ENCODE assay signal across 38 cellular contexts in the genomic region with DNA sequence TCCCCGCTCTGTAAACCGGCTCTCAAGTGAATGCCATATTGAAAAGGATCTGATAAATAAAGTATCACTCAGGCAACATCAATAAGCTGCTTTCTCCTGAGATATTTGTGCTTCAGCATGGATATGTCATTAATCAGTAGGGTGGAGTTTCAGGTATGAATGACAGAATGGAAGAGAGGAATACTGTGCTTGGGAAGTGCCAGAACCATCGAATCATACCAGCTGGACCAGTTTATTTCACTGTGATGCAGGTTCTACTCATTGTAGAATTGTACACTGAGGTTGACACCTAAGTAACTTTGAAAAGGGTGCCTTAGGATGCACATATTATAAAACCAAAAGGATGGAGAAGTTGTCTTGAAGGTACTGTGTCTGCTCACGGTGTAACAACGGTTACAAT.
"Had no signal": no experiment of that assay in that cellular context is flagged by ENCODE, and none has a peak within 500 bp of the region (broad histone marks: within the 10 kb centered on the region; RNA-seq: fewer than 3 reads in every experiment).

No MANE protein-coding gene starts in this region.

- DNase-seq: activated B cell treated with CpG ODN at 0.5 μM for 24 hours; activated CD4-positive, alpha-beta memory T cell treated with anti-CD3 and anti-CD28 coated beads for 36 hours; activated CD4-positive, alpha-beta T cell treated with anti-CD3 and anti-CD28 coated beads for 4 hours; activated CD4-positive, alpha-beta T cell treated with anti-CD3 and anti-CD28 coated beads, Interleukin-2, amount 10 ng/mL, durations not matched to agents 24 days and 14 days; activated CD4-positive, alpha-beta T cell treated with anti-CD3 and anti-CD28 coated beads, Interleukin-2, amount 50 U/mL, for 1 hour; activated CD4-positive, alpha-beta T cell treated with anti-CD3 and anti-CD28 coated beads, Interleukin-2, amount 50 U/mL, for 4 hours; activated CD4-positive, CD25-positive, alpha-beta regulatory T cell treated with anti-CD3 and anti-CD28 coated beads, Interleukin-2, amount 50 U/mL, for 72 hours; activated CD8-positive, alpha-beta memory T cell treated with anti-CD3 and anti-CD28 coated beads, Interleukin-2, amount 50 U/mL, for 4 hours; activated CD8-positive, alpha-beta T cell treated with anti-CD3 and anti-CD28 coated beads for 36 hours; activated effector memory CD4-positive, alpha-beta T cell treated with anti-CD3 and anti-CD28 coated beads, Interleukin-2, amount 50 U/mL, for 16 hours; activated gamma-delta T cell treated with Interleukin-2 at 50 U/mL for 16 hours; activated naive CD4-positive, alpha-beta T cell; activated naive CD4-positive, alpha-beta T cell treated with anti-CD3 and anti-CD28 coated beads for 36 hours; activated naive CD4-positive, alpha-beta T cell treated with anti-CD3 and anti-CD28 coated beads, Interleukin-2, amount 50 U/mL, for 16 hours; activated naive CD8-positive, alpha-beta T cell treated with anti-CD3 and anti-CD28 coated beads for 36 hours; activated T-cell treated with anti-CD3 and anti-CD28 coated beads for 4 hours; activated T-cell treated with anti-CD3 and anti-CD28 coated beads, Interleukin-2, amount 50 U/mL, for 1 hour; activated T-cell treated with anti-CD3 and anti-CD28 coated beads, Interleukin-2, amount 50 U/mL, for 4 hours; activated T-cell treated with anti-CD3 and anti-CD28 coated beads, Interleukin-2, amount 50 U/mL, for 72 hours; adrenal gland; amniotic stem cell; aorta; body of pancreas; brain microvascular endothelial cell; caudate nucleus; cerebellar nuclear complex; T-helper 1 cell; T-helper 2 cell; T-helper 9 cell had no signal

- H3K27ac Mint-ChIP-seq: activated B cell treated with CpG ODN at 0.5 μM for 24 hours; activated CD4-positive, alpha-beta memory T cell treated with anti-CD3 and anti-CD28 coated beads for 36 hours; activated CD4-positive, alpha-beta T cell treated with anti-CD3 and anti-CD28 coated beads, Interleukin-2, amount 10 ng/mL, durations not matched to agents 24 days and 14 days; activated CD8-positive, alpha-beta T cell treated with anti-CD3 and anti-CD28 coated beads for 36 hours; activated naive CD4-positive, alpha-beta T cell treated with anti-CD3 and anti-CD28 coated beads for 36 hours; activated naive CD4-positive, alpha-beta T cell treated with anti-CD3 and anti-CD28 coated beads, Interleukin-2, amount 50 U/mL, for 72 hours; activated naive CD8-positive, alpha-beta T cell treated with anti-CD3 and anti-CD28 coated beads for 36 hours; activated T-cell treated with anti-CD3 and anti-CD28 coated beads, Interleukin-2, amount 50 U/mL, for 72 hours; activated T-helper 1 cell treated with anti-CD3 and anti-CD28 coated beads, Interleukin-12 subunit alpha, Interleukin-12 subunit beta, Interleukin-2, Interleukin-4 antibody, amounts not matched to agents 30 ng/mL and 10 ng/mL and 1 ng/mL, durations not matched to agents 14 hours and 24 hours and 36 hours; activated T-helper 17 cell treated with anti-CD3 and anti-CD28 coated beads, Interleukin-2, amount 50 U/mL, for 72 hours; T-helper 1 cell treated with Interleukin-12 subunit alpha and Interleukin-12 subunit beta and Interleukin-4 antibody, amounts not matched to agents 30 μg/mL and 1 μg/mL, for 36 hours; T-helper 2 cell treated with Interferon-gamma antibody and Interleukin-4, amounts not matched to agents 5 μg/mL and 100 μg/mL, for 36 hours had no signal

- H3K27me3 Mint-ChIP-seq: activated B cell treated with CpG ODN at 0.5 μM for 24 hours; activated CD8-positive, alpha-beta T cell treated with anti-CD3 and anti-CD28 coated beads for 36 hours; activated naive CD8-positive, alpha-beta T cell treated with anti-CD3 and anti-CD28 coated beads for 36 hours; activated T-helper 17 cell treated with anti-CD3 and anti-CD28 coated beads, Interleukin-2, amount 50 U/mL, for 72 hours; central memory CD8-positive, alpha-beta T cell had no signal

- H3K27me3 ChIP-seq: adrenal gland, body of pancreas, brain microvascular endothelial cell, breast epithelium, cardiac muscle cell had no signal

- H3K9me3 ChIP-seq: adrenal gland, breast epithelium had no signal

- H3K4me3 ChIP-seq: adrenal gland, body of pancreas, breast epithelium, cardiac muscle cell had no signal

- H3K36me3 Mint-ChIP-seq: activated CD4-positive, alpha-beta memory T cell treated with anti-CD3 and anti-CD28 coated beads for 36 hours; activated naive CD8-positive, alpha-beta T cell treated with anti-CD3 and anti-CD28 coated beads for 36 hours had no signal

- H3K4me1 ChIP-seq: adrenal gland, body of pancreas, breast epithelium had no signal

- H3K36me3 ChIP-seq: adrenal gland, brain microvascular endothelial cell, breast epithelium, cardiac muscle cell had no signal

- H3K27ac ChIP-seq: adrenal gland, body of pancreas, brain microvascular endothelial cell, breast epithelium, cardiac muscle cell, VCaP had no signal

- ATAC-seq: activated CD8-positive, alpha-beta T cell treated with anti-CD3 and anti-CD28 coated beads for 36 hours; activated naive CD4-positive, alpha-beta T cell treated with anti-CD3 and anti-CD28 coated beads, Interleukin-2, amount 50 U/mL, for 72 hours; activated T-cell treated with anti-CD3 and anti-CD28 coated beads, Interleukin-2, amount 50 U/mL, for 4 hours; activated T-cell treated with anti-CD3 and anti-CD28 coated beads, Interleukin-2, amount 50 U/mL, for 72 hours; activated T-helper 17 cell treated with anti-CD3 and anti-CD28 coated beads, Interleukin-2, amount 50 U/mL, for 72 hours; body of pancreas had no signal

- H3K4me3 Mint-ChIP-seq: activated B cell treated with CpG ODN at 0.5 μM for 24 hours; activated CD4-positive, alpha-beta memory T cell treated with anti-CD3 and anti-CD28 coated beads for 36 hours; activated CD4-positive, alpha-beta T cell treated with anti-CD3 and anti-CD28 coated beads, Interleukin-2, amount 10 ng/mL, durations not matched to agents 24 days and 14 days; activated CD8-positive, alpha-beta T cell treated with anti-CD3 and anti-CD28 coated beads for 36 hours; activated naive CD4-positive, alpha-beta T cell treated with anti-CD3 and anti-CD28 coated beads for 36 hours; activated naive CD8-positive, alpha-beta T cell treated with anti-CD3 and anti-CD28 coated beads for 36 hours; activated T-cell treated with anti-CD3 and anti-CD28 coated beads, Interleukin-2, amount 50 U/mL, for 4 hours; activated T-cell treated with anti-CD3 and anti-CD28 coated beads, Interleukin-2, amount 50 U/mL, for 72 hours; activated T-helper 1 cell treated with anti-CD3 and anti-CD28 coated beads, Interleukin-12 subunit alpha, Interleukin-12 subunit beta, Interleukin-2, Interleukin-4 antibody, amounts not matched to agents 30 ng/mL and 10 ng/mL and 1 ng/mL, durations not matched to agents 14 hours and 24 hours and 36 hours; activated T-helper 17 cell treated with anti-CD3 and anti-CD28 coated beads, Interleukin-2, amount 50 U/mL, for 72 hours; central memory CD8-positive, alpha-beta T cell; T-helper 1 cell treated with Interleukin-12 subunit alpha and Interleukin-12 subunit beta and Interleukin-4 antibody, amounts not matched to agents 30 μg/mL and 1 μg/mL, for 36 hours; T-helper 2 cell treated with Interferon-gamma antibody and Interleukin-4, amounts not matched to agents 5 μg/mL and 100 μg/mL, for 36 hours had no signal

- H3K9me3 Mint-ChIP-seq: activated CD8-positive, alpha-beta T cell treated with anti-CD3 and anti-CD28 coated beads for 36 hours; activated T-helper 1 cell treated with anti-CD3 and anti-CD28 coated beads, Interleukin-12 subunit alpha, Interleukin-12 subunit beta, Interleukin-2, Interleukin-4 antibody, amounts not matched to agents 30 ng/mL and 10 ng/mL and 1 ng/mL, durations not matched to agents 14 hours and 24 hours and 36 hours; central memory CD8-positive, alpha-beta T cell; T-helper 2 cell treated with Interferon-gamma antibody and Interleukin-4, amounts not matched to agents 5 μg/mL and 100 μg/mL, for 36 hours had no signal

- H3K4me1 Mint-ChIP-seq: activated naive CD8-positive, alpha-beta T cell treated with anti-CD3 and anti-CD28 coated beads for 36 hours; activated T-helper 17 cell treated with anti-CD3 and anti-CD28 coated beads, Interleukin-2, amount 50 U/mL, for 72 hours; central memory CD8-positive, alpha-beta T cell had no signal
